In the genomic region with DNA sequence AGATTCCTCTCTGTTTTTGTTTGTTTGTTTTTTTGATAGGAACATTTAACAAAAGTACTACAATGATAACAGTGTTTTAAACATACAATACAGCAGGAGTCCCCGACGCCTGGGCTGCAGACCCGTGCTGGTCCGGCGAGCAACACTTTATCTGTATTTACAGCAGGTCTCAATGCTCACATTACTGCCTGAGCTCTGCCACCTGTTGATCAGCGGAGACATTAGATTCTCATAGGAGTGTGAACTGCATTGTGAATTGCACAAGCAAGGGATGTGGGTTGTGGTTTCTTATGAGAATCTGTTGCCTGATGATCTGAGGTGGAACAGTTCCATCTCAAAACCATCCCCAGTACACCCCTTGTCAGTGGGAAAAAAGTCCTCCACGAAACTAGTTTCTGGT, we compare ENCODE assay signal across 13 cellular contexts.
DNase-seq lines count a peak whose midpoint lies in the region; TF ChIP-seq lines count a peak whose summit lies in the region.
"Had no signal": no experiment of that assay in that cellular context is flagged by ENCODE, and none has a peak within 500 bp of the region (broad histone marks: within the 10 kb centered on the region; RNA-seq: fewer than 3 reads in every experiment).

No MANE protein-coding gene starts in this region.

- intact Hi-C loops in ascending aorta (cut with DNase I): no loop called here
- intact Hi-C loops in head of caudate nucleus (cut with DNase I): no loop called here

- H4K20me1 ChIP-seq in Karpas-422 (ENCODE audit: insufficient read depth, low read depth, low read length): no peaks in the 10 kb centered on the region

- H3K27ac Mint-ChIP-seq in progenitor cell of endocrine pancreas: no peak overlapping the region
- H3K27ac Mint-ChIP-seq: activated naive CD8-positive, alpha-beta T cell treated with anti-CD3 and anti-CD28 coated beads, Interleukin-2, amount 50 U/mL, for 24 hours had no signal

- no peaks in the 10 kb centered on the region for H3K79me2 ChIP-seq in Karpas-422 (ENCODE audit: low read length)

- H3K27me3 Mint-ChIP-seq in progenitor cell of endocrine pancreas: no peaks in the 10 kb centered on the region
- H3K27me3 Mint-ChIP-seq: activated naive CD8-positive, alpha-beta T cell treated with anti-CD3 and anti-CD28 coated beads, Interleukin-2, amount 50 U/mL, for 24 hours had no signal

- DNase-seq in SIG-M5 treated with dmso at 0.1 percent for 504 hours (lab: John Stamatoyannopoulos, UW; ENCODE audit: unreplicated experiment) (peak; percentile 38), SIG-M5 (lab: John Stamatoyannopoulos, UW) (no peak), Karpas-422 (peak; percentile 47), SK-MEL-5 (ENCODE audit: low read depth, low spot score) (peak; percentile 39), progenitor cell of endocrine pancreas (ENCODE audit: low spot score, unreplicated experiment) (peak; percentile 12), ascending aorta (ENCODE audit: low spot score in 2 of 2) (no peak), head of caudate nucleus (no peak), NCI-H2171 treated with DMSO at 0.1 percent for 48 hours (lab: John Stamatoyannopoulos, UW) (no peak)
- DNase-seq: activated naive CD8-positive, alpha-beta T cell treated with anti-CD3 and anti-CD28 coated beads, Interleukin-2, amount 50 U/mL, for 24 hours; midbrain; NCI-H2029 treated with DMSO at 0.1 percent for 48 hours had no signal

- H3K4me1 ChIP-seq in Karpas-422 (ENCODE audit: low read length) (peaks cover 21% of the 10 kb centered on the region), ascending aorta (no peaks in the 10 kb centered on the region)
- H3K4me1 ChIP-seq: esophagus muscularis mucosa had no signal

- H3K4me3 ChIP-seq in Karpas-422 (ENCODE audit: low read length) (no peak overlapping the region), ascending aorta (no peak overlapping the region)
- H3K4me3 ChIP-seq: esophagus muscularis mucosa had no signal

- H3K9me2 ChIP-seq in Karpas-422 (replicated peaks; ENCODE audit: insufficient read depth, low read length): no peaks in the 10 kb centered on the region

- no peaks in the 10 kb centered on the region for H3K27me3 ChIP-seq in Karpas-422 (ENCODE audit: low read length)
- no peaks in the 10 kb centered on the region for H3K27me3 ChIP-seq in ascending aorta
- H3K27me3 ChIP-seq: esophagus muscularis mucosa had no signal

- H3K27ac ChIP-seq in Karpas-422 (ENCODE audit: low read length) (no peak overlapping the region), ascending aorta (no peak overlapping the region)
- H3K27ac ChIP-seq: esophagus muscularis mucosa, VCaP had no signal

- no peak overlapping the region for H2AFZ ChIP-seq in Karpas-422 (ENCODE audit: low read length)

- H3K4me2 ChIP-seq in Karpas-422 (ENCODE audit: low read depth, low read length, poor library complexity, severe bottlenecking): peak overlapping the region; percentile 13

- in situ Hi-C loops in SK-MEL-5 (cut with HindIII; ENCODE audit: low pct_unique_long_range_greater_than_20kb, low sequenced_read_pairs): no loop called here

- peak; percentile 30 for TF ChIP-seq CTCF in progenitor cell of endocrine pancreas (IDR thresholded peaks at IDR 0.05; ENCODE audit: unreplicated experiment)
- no peak for TF ChIP-seq CTCF in ascending aorta (IDR thresholded peaks at IDR 0.05)

- no peaks in the 10 kb centered on the region for H3K36me3 ChIP-seq in Karpas-422 (ENCODE audit: insufficient read depth, low read length)
- H3K36me3 ChIP-seq in ascending aorta: no peaks in the 10 kb centered on the region
- H3K36me3 ChIP-seq: esophagus muscularis mucosa had no signal

- H3K9me3 ChIP-seq in Karpas-422 (ENCODE audit: low read length) (peaks cover 6% of the 10 kb centered on the region; the same call in 1 of the 2 replicates), ascending aorta (no peaks in the 10 kb centered on the region)
- H3K9me3 ChIP-seq: esophagus muscularis mucosa had no signal

- no peaks in the 10 kb centered on the region for H3K9me3 Mint-ChIP-seq in progenitor cell of endocrine pancreas (ENCODE audit: low read depth)

- H3K4me3 Mint-ChIP-seq in progenitor cell of endocrine pancreas (ENCODE audit: low read depth): peak overlapping the region; percentile 29
- H3K4me3 Mint-ChIP-seq: activated naive CD8-positive, alpha-beta T cell treated with anti-CD3 and anti-CD28 coated beads, Interleukin-2, amount 50 U/mL, for 24 hours had no signal

- H3K4me1 Mint-ChIP-seq in progenitor cell of endocrine pancreas (ENCODE audit: low read depth): peaks cover 8% of the 10 kb centered on the region
- H3K4me1 Mint-ChIP-seq: activated naive CD8-positive, alpha-beta T cell treated with anti-CD3 and anti-CD28 coated beads, Interleukin-2, amount 50 U/mL, for 24 hours had no signal

- no peaks in the 10 kb centered on the region for H3K36me3 Mint-ChIP-seq in progenitor cell of endocrine pancreas (ENCODE audit: insufficient read depth)

- H3K9ac ChIP-seq in Karpas-422 (ENCODE audit: low read length): no peak overlapping the region

Comparison
In these comparisons a context has a peak if more than half of its experiments do, and no peak if none do; other contexts are left out.
1. DNase-seq: peak in SIG-M5 treated with dmso at 0.1 percent for 504 hours (single experiment), Karpas-422 (single experiment), SK-MEL-5 (single experiment) and progenitor cell of endocrine pancreas (single experiment); none in SIG-M5 (single experiment), ascending aorta (0 of 2), head of caudate nucleus (0 of 42) and NCI-H2171 treated with DMSO at 0.1 percent for 48 hours (single experiment).